Comparison of ENCODE assay signal across 22 cellular contexts in genomic region chr15:51718745-51719144, GRCh38. TPM values are rescaled to one million over a fixed set of nuclear protein-coding genes. Genes with fewer than 3 reads are reported as not detected.
DNase-seq lines count a peak whose midpoint lies in the region; ATAC-seq and TF ChIP-seq lines count a peak whose summit lies in the region.
"Had no signal": no experiment of that assay in that cellular context is flagged by ENCODE, and none has a peak within 500 bp of the region (broad histone marks: within the 10 kb centered on the region; RNA-seq: fewer than 3 reads in every experiment).

No MANE protein-coding gene starts in this region.

- H3K4me1 ChIP-seq in CD8-positive, alpha-beta T cell (ENCODE audit: insufficient read depth, low read length): no peaks in the 10 kb centered on the region
- H3K4me1 ChIP-seq in mucosa of descending colon (ENCODE audit: low read depth) (peaks cover 6% of the 10 kb centered on the region), ovary (ENCODE audit: insufficient read depth) (no peaks in the 10 kb centered on the region)
- H3K4me1 ChIP-seq: A549 had no signal

- peaks cover 12% of the 10 kb centered on the region for H3K36me3 ChIP-seq in CD8-positive, alpha-beta T cell (ENCODE audit: insufficient read depth, low read length)
- H3K36me3 ChIP-seq in mucosa of descending colon (ENCODE audit: low read depth) (no peaks in the 10 kb centered on the region), ovary (no peaks in the 10 kb centered on the region)

- no peak for TF ChIP-seq CTCF in CD8-positive, alpha-beta T cell (IDR thresholded peaks at IDR 0.05)
- TF ChIP-seq CTCF in glutamatergic neuron (IDR thresholded peaks at IDR 0.05; ENCODE audit: partially characterized antibody, unreplicated experiment) (no peak), mucosa of descending colon (IDR thresholded peaks at IDR 0.05) (no peak), ovary (IDR thresholded peaks at IDR 0.05) (no peak)

- peak overlapping the region; percentile 55 for H3K27ac Mint-ChIP-seq in CD8-positive, alpha-beta T cell
- peak overlapping the region; percentile 69 for H3K27ac Mint-ChIP-seq in glutamatergic neuron (ENCODE audit: unreplicated experiment)
- H3K27ac Mint-ChIP-seq in activated CD4-positive, alpha-beta T cell treated with anti-CD3 and anti-CD28 coated beads, Interleukin-2, amount 10 ng/mL, durations not matched to agents 7 days and 5 days: no peak overlapping the region

- no peak for TF ChIP-seq EP300 in ovary (IDR thresholded peaks at IDR 0.05)

- H3K9me3 Mint-ChIP-seq in CD8-positive, alpha-beta T cell: no peaks in the 10 kb centered on the region
- peaks cover 9% of the 10 kb centered on the region for H3K9me3 Mint-ChIP-seq in glutamatergic neuron (ENCODE audit: unreplicated experiment)
- no peaks in the 10 kb centered on the region for H3K9me3 Mint-ChIP-seq in activated CD4-positive, alpha-beta T cell treated with anti-CD3 and anti-CD28 coated beads, Interleukin-2, amount 10 ng/mL, durations not matched to agents 7 days and 5 days
- H3K9me3 Mint-ChIP-seq: CD4-positive, alpha-beta memory T cell had no signal

- intact Hi-C loops in CD8-positive, alpha-beta T cell (cut with DNase I, micrococcal nuclease): no loop called here
- intact Hi-C loops in mucosa of descending colon (cut with DNase I, micrococcal nuclease): no loop called here
- intact Hi-C loops in ovary (cut with DNase I): loop anchor here in 1 of 4 donors (10.0 kb wide), 1 partner anchor 56 kb away; no protein-coding TSS in a partner anchor

- peaks cover 28% of the 10 kb centered on the region for H3K36me3 Mint-ChIP-seq in CD8-positive, alpha-beta T cell
- peaks cover 11% of the 10 kb centered on the region for H3K36me3 Mint-ChIP-seq in glutamatergic neuron (ENCODE audit: unreplicated experiment)
- peaks cover 25% of the 10 kb centered on the region for H3K36me3 Mint-ChIP-seq in activated CD4-positive, alpha-beta T cell treated with anti-CD3 and anti-CD28 coated beads, Interleukin-2, amount 10 ng/mL, durations not matched to agents 7 days and 5 days (ENCODE audit: low read depth)

- ATAC-seq in CD8-positive, alpha-beta T cell: no peak
- peak; percentile 62 for ATAC-seq in mucosa of descending colon
- ATAC-seq: GM12878 had no signal

- H3K4me3 Mint-ChIP-seq in CD8-positive, alpha-beta T cell: no peak overlapping the region
- peak overlapping the region; percentile 20 for H3K4me3 Mint-ChIP-seq in glutamatergic neuron (ENCODE audit: unreplicated experiment)
- H3K4me3 Mint-ChIP-seq in activated CD4-positive, alpha-beta T cell treated with anti-CD3 and anti-CD28 coated beads, Interleukin-2, amount 10 ng/mL, durations not matched to agents 7 days and 5 days: no peak overlapping the region
- H3K4me3 Mint-ChIP-seq: CD4-positive, alpha-beta memory T cell had no signal

- TF ChIP-seq POLR2A in ovary (IDR thresholded peaks at IDR 0.05): no peak

- peaks cover 10% of the 10 kb centered on the region for H3K4me1 Mint-ChIP-seq in CD8-positive, alpha-beta T cell (ENCODE audit: low read depth)
- H3K4me1 Mint-ChIP-seq in glutamatergic neuron (ENCODE audit: low read depth, unreplicated experiment): peaks cover 13% of the 10 kb centered on the region
- H3K4me1 Mint-ChIP-seq in activated CD4-positive, alpha-beta T cell treated with anti-CD3 and anti-CD28 coated beads, Interleukin-2, amount 10 ng/mL, durations not matched to agents 7 days and 5 days: peaks cover 4% of the 10 kb centered on the region

- H3K27ac ChIP-seq in CD8-positive, alpha-beta T cell (ENCODE audit: low read depth, low read length): no peak overlapping the region
- no peak overlapping the region for H3K27ac ChIP-seq in ovary
- H3K27ac ChIP-seq: A549, GM23248 had no signal

- POLR2A ChIA-PET in CD8-positive, alpha-beta T cell (lab: Charles Lee): no interaction called here
- POLR2A ChIA-PET in activated CD4-positive, alpha-beta T cell treated with anti-CD3 and anti-CD28 coated beads, Interleukin-2, amount 10 ng/mL, durations not matched to agents 7 days and 5 days (lab: Charles Lee): no interaction called here

- no peaks in the 10 kb centered on the region for H3K27me3 ChIP-seq in CD8-positive, alpha-beta T cell (ENCODE audit: insufficient read depth, low read length)
- no peaks in the 10 kb centered on the region for H3K27me3 ChIP-seq in ovary

- no peaks in the 10 kb centered on the region for H3K27me3 Mint-ChIP-seq in CD8-positive, alpha-beta T cell (ENCODE audit: low read depth)
- H3K27me3 Mint-ChIP-seq in glutamatergic neuron (ENCODE audit: unreplicated experiment): peaks cover 2% of the 10 kb centered on the region
- H3K27me3 Mint-ChIP-seq in activated CD4-positive, alpha-beta T cell treated with anti-CD3 and anti-CD28 coated beads, Interleukin-2, amount 10 ng/mL, durations not matched to agents 7 days and 5 days: no peaks in the 10 kb centered on the region
- H3K27me3 Mint-ChIP-seq: CD4-positive, alpha-beta memory T cell had no signal

- WGBS in ovary, 3 donors: 61 to 75% (median 69%) methylated on average over 3 of the region's 3 CpGs

- no peak for DNase-seq in CD8-positive, alpha-beta T cell
- DNase-seq in glutamatergic neuron (no peak), mucosa of descending colon (no peak), NCI-H2227 (lab: John Stamatoyannopoulos, UW; ENCODE audit: unreplicated experiment) (no peak), ovary (no peak), SKM-1 treated with dmso at 0.1 percent for 144 hours (lab: John Stamatoyannopoulos, UW; ENCODE audit: unreplicated experiment) (no peak)
- no peak for DNase-seq in activated CD4-positive, alpha-beta T cell treated with anti-CD3 and anti-CD28 coated beads, Interleukin-2, amount 10 ng/mL, durations not matched to agents 7 days and 5 days
- DNase-seq: 8988T; ACHN; AML-193; C1 segment of cervical spinal cord; Caco-2; CD4-positive, alpha-beta memory T cell; DMS153; EL; GDM1; H7; HCEC 1CT had no signal

- no peaks in the 10 kb centered on the region for H3K9me3 ChIP-seq in CD8-positive, alpha-beta T cell (ENCODE audit: low read length)
- H3K9me3 ChIP-seq in mucosa of descending colon: no peaks in the 10 kb centered on the region
- H3K9me3 ChIP-seq in ovary: no peaks in the 10 kb centered on the region
- H3K9me3 ChIP-seq: A549, Caco-2 had no signal

- CTCF ChIA-PET in CD8-positive, alpha-beta T cell (lab: Charles Lee): no interaction called here
- CTCF ChIA-PET in activated CD4-positive, alpha-beta T cell treated with anti-CD3 and anti-CD28 coated beads, Interleukin-2, amount 10 ng/mL, durations not matched to agents 7 days and 5 days (lab: Charles Lee): no interaction called here

- H3K4me3 ChIP-seq in CD8-positive, alpha-beta T cell (ENCODE audit: low read depth, low read length): no peak overlapping the region
- H3K4me3 ChIP-seq in mucosa of descending colon (no peak overlapping the region), ovary (no peak overlapping the region)
- H3K4me3 ChIP-seq: A549, GM12878, GM23248 had no signal

RNA-seq across cellular contexts. Expression of gene LYSMD2, which starts 18.7 kb away (rescaled TPM):
- 10 to 100 TPM; 18.9 to 20.0 TPM for total RNA-seq in CD8-positive, alpha-beta T cell
- 0.78 TPM for total RNA-seq in glutamatergic neuron (ENCODE audit: unreplicated experiment)
- 10 to 100 TPM in 1 of 3 donors, 1 to 10 TPM in 2; 3.8 to 12.8 (median 7.3) TPM for total RNA-seq in mucosa of descending colon
- 10 to 100 TPM; 18.2 to 23.6 TPM for total RNA-seq in activated CD4-positive, alpha-beta T cell treated with anti-CD3 and anti-CD28 coated beads, Interleukin-2, amount 10 ng/mL, durations not matched to agents 7 days and 5 days
- 10 to 100 TPM in 6 of 7 donors, 1 to 10 TPM in 1; 8.9 to 16.4 (median 13.4) TPM for total RNA-seq in ovary
- 10 to 100 TPM; 10.4 to 15.8 TPM for polyA plus RNA-seq in ovary

RNA-seq across cellular contexts. Expression of gene TMOD2, which starts 32.7 kb away (rescaled TPM):
- total RNA-seq in CD8-positive, alpha-beta T cell: 1 to 10 TPM; 5.1 to 5.3 TPM
- total RNA-seq in glutamatergic neuron (ENCODE audit: unreplicated experiment) (75.0 TPM), mucosa of descending colon (10 to 100 TPM in 1 of 3 donors, 1 to 10 TPM in 2; 3.7 to 30.3 (median 6.3) TPM), ovary (10 to 100 TPM; 11.5 to 15.7 (median 12.6) TPM)
- total RNA-seq in activated CD4-positive, alpha-beta T cell treated with anti-CD3 and anti-CD28 coated beads, Interleukin-2, amount 10 ng/mL, durations not matched to agents 7 days and 5 days: 10 to 100 TPM; 10.9 to 12.8 TPM
- 10 to 100 TPM in 1 of 2 donors, 1 to 10 TPM in 1; 3.4 to 10.4 TPM for polyA plus RNA-seq in ovary

RNA-seq across cellular contexts. Expression of gene SCG3, which starts 37.4 kb away (rescaled TPM):
- not detected for total RNA-seq in CD8-positive, alpha-beta T cell
- 219 TPM for total RNA-seq in glutamatergic neuron (ENCODE audit: unreplicated experiment)
- 1 to 10 TPM in 1 of 3 donors, under 1 TPM in 2; 0.78 to 3.3 (median 0.89) TPM for total RNA-seq in mucosa of descending colon
- total RNA-seq in activated CD4-positive, alpha-beta T cell treated with anti-CD3 and anti-CD28 coated beads, Interleukin-2, amount 10 ng/mL, durations not matched to agents 7 days and 5 days: not detected
- total RNA-seq in ovary: under 1 TPM in 3 of 7 donors, not detected in 4; 0.08 to 0.46 (median 0.27) TPM
- polyA plus RNA-seq in ovary: under 1 TPM; 0.11 to 0.37 TPM
- total RNA-seq: Caco-2; CD4-positive, alpha-beta memory T cell; GM12878; GM23248 had no signal
- polyA plus RNA-seq: BJ; CD4-positive, alpha-beta memory T cell; GM23248 had no signal

Comparison
In these comparisons a context has a peak if more than half of its experiments do, and no peak if none do; other contexts are left out.
1. RNA of gene SCG3, which starts 37.4 kb away (total RNA-seq): 219 TPM in glutamatergic neuron (single experiment); 0.78 to 3.3 TPM in mucosa of descending colon, 0.08 to 0.46 TPM in ovary, not detected in CD8-positive, alpha-beta T cell and not detected in activated CD4-positive, alpha-beta T cell treated with anti-CD3 and anti-CD28 coated beads, Interleukin-2, amount 10 ng/mL, durations not matched to agents 7 days and 5 days; every median in the first group is over 10 times any median in the second.